In genomic region chr13:98507060-98507797, GRCh38 we compare ENCODE assay signal across 1 cellular context.
TF ChIP-seq lines count a peak whose summit lies in the region.

No MANE protein-coding gene starts in this region.

TF ChIP-seq in HepG2, 621 proteins besides CTCF, POLR2A, EP300 and RAD21 (continued from another document and continues in another):
- TF ChIP-seq ZNF800 (CRISPR knock-in tag; IDR thresholded peaks at IDR 0.05) (no peak), ZNF850 (CRISPR knock-in tag; conservative IDR thresholded peaks at IDR 0.05) (0 out of 2 replicates have a peak, but pooled peaks have one; percentile 29), KLF16 (CRISPR knock-in tag; IDR thresholded peaks at IDR 0.05) (peak in 1 of 2 experiments; percentile 0; a peak in 2 of 4 replicates), GATA4 (IDR thresholded peaks at IDR 0.05; ENCODE audit: borderline replicate concordance, low read depth) (peak; percentile 10; the same call in 1 of the 2 replicates), ETV6 (CRISPR knock-in tag; conservative IDR thresholded peaks at IDR 0.05) (no peak), ADNP (CRISPR knock-in tag; IDR thresholded peaks at IDR 0.05) (no peak), DBP (CRISPR knock-in tag; IDR thresholded peaks at IDR 0.05; ENCODE audit: not compliant biosample characterization) (no peak), ZNF790 (CRISPR knock-in tag; IDR thresholded peaks at IDR 0.05; ENCODE audit: borderline replicate concordance) (peak; percentile 16; the same call in 1 of the 2 replicates), ELF3 (CRISPR knock-in tag; IDR thresholded peaks at IDR 0.05) (peak; percentile 9; the same call in 1 of the 2 replicates), ESRRA (CRISPR knock-in tag; IDR thresholded peaks at IDR 0.05; ENCODE audit: low read depth) (no peak), CENPBD1 (CRISPR knock-in tag; IDR thresholded peaks at IDR 0.05; ENCODE audit: borderline replicate concordance, low read depth) (0 out of 2 replicates have a peak, but pooled peaks have one; percentile 3), ZUFSP (CRISPR knock-in tag; IDR thresholded peaks at IDR 0.05; ENCODE audit: borderline replicate concordance) (no peak), PHF8 (CRISPR knock-in tag; IDR thresholded peaks at IDR 0.05) (peak; percentile 0; the same call in 1 of the 2 replicates), SKI (IDR thresholded peaks at IDR 0.05; ENCODE audit: partially characterized antibody) (peak; percentile 3), KDM4B (CRISPR knock-in tag; IDR thresholded peaks at IDR 0.05) (no peak), ZNF343 (CRISPR knock-in tag; IDR thresholded peaks at IDR 0.05) (no peak), ZNF598 (CRISPR knock-in tag; IDR thresholded peaks at IDR 0.05; ENCODE audit: borderline replicate concordance) (0 out of 2 replicates have a peak, but pooled peaks have one; percentile 10), ZNF143 (CRISPR knock-in tag; IDR thresholded peaks at IDR 0.05) (no peak), POLR2AphosphoS2 (IDR thresholded peaks at IDR 0.05; ENCODE audit: low read depth, low read length) (no peak), RELA (CRISPR knock-in tag; IDR thresholded peaks at IDR 0.05) (no peak), NFYC (CRISPR knock-in tag; IDR thresholded peaks at IDR 0.05) (no peak), ZNF737 (CRISPR knock-in tag; IDR thresholded peaks at IDR 0.05; ENCODE audit: borderline replicate concordance) (no peak), SRY (CRISPR knock-in tag; IDR thresholded peaks at IDR 0.05) (no peak), ZSCAN29 (CRISPR knock-in tag; conservative IDR thresholded peaks at IDR 0.05) (peak; percentile 3; the same call in 1 of the 2 replicates), MXD1 (CRISPR knock-in tag; IDR thresholded peaks at IDR 0.05) (no peak; the same call in 1 of the 2 replicates), ZFP1 (CRISPR knock-in tag; IDR thresholded peaks at IDR 0.05) (0 out of 2 replicates have a peak, but pooled peaks have one; percentile 13), NFIB (CRISPR knock-in tag; IDR thresholded peaks at IDR 0.05; ENCODE audit: borderline replicate concordance) (0 out of 2 replicates have a peak, but pooled peaks have one; percentile 69), NFE2L1 (CRISPR knock-in tag; IDR thresholded peaks at IDR 0.05; ENCODE audit: borderline replicate concordance) (no peak)
- TF ChIP-seq, protein P1, sequence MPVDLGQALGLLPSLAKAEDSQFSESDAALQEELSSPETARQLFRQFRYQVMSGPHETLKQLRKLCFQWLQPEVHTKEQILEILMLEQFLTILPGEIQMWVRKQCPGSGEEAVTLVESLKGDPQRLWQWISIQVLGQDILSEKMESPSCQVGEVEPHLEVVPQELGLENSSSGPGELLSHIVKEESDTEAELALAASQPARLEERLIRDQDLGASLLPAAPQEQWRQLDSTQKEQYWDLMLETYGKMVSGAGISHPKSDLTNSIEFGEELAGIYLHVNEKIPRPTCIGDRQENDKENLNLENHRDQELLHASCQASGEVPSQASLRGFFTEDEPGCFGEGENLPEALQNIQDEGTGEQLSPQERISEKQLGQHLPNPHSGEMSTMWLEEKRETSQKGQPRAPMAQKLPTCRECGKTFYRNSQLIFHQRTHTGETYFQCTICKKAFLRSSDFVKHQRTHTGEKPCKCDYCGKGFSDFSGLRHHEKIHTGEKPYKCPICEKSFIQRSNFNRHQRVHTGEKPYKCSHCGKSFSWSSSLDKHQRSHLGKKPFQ (CRISPR knock-in tag; IDR thresholded peaks at IDR 0.05; ENCODE audit: insufficient replicate concordance) = peak; percentile 48
- TF ChIP-seq, protein P2, sequence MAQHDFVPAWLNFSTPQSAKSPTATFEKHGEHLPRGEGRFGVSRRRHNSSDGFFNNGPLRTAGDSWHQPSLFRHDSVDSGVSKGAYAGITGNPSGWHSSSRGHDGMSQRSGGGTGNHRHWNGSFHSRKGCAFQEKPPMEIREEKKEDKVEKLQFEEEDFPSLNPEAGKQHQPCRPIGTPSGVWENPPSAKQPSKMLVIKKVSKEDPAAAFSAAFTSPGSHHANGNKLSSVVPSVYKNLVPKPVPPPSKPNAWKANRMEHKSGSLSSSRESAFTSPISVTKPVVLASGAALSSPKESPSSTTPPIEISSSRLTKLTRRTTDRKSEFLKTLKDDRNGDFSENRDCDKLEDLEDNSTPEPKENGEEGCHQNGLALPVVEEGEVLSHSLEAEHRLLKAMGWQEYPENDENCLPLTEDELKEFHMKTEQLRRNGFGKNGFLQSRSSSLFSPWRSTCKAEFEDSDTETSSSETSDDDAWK (CRISPR knock-in tag; IDR thresholded peaks at IDR 0.05) = no peak
- TF ChIP-seq, protein P3, sequence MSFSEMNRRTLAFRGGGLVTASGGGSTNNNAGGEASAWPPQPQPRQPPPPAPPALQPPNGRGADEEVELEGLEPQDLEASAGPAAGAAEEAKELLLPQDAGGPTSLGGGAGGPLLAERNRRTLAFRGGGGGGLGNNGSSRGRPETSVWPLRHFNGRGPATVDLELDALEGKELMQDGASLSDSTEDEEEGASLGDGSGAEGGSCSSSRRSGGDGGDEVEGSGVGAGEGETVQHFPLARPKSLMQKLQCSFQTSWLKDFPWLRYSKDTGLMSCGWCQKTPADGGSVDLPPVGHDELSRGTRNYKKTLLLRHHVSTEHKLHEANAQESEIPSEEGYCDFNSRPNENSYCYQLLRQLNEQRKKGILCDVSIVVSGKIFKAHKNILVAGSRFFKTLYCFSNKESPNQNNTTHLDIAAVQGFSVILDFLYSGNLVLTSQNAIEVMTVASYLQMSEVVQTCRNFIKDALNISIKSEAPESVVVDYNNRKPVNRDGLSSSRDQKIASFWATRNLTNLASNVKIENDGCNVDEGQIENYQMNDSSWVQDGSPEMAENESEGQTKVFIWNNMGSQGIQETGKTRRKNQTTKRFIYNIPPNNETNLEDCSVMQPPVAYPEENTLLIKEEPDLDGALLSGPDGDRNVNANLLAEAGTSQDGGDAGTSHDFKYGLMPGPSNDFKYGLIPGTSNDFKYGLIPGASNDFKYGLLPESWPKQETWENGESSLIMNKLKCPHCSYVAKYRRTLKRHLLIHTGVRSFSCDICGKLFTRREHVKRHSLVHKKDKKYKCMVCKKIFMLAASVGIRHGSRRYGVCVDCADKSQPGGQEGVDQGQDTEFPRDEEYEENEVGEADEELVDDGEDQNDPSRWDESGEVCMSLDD (CRISPR knock-in tag; IDR thresholded peaks at IDR 0.05; ENCODE audit: borderline replicate concordance) = no peak
- TF ChIP-seq, protein P4, sequence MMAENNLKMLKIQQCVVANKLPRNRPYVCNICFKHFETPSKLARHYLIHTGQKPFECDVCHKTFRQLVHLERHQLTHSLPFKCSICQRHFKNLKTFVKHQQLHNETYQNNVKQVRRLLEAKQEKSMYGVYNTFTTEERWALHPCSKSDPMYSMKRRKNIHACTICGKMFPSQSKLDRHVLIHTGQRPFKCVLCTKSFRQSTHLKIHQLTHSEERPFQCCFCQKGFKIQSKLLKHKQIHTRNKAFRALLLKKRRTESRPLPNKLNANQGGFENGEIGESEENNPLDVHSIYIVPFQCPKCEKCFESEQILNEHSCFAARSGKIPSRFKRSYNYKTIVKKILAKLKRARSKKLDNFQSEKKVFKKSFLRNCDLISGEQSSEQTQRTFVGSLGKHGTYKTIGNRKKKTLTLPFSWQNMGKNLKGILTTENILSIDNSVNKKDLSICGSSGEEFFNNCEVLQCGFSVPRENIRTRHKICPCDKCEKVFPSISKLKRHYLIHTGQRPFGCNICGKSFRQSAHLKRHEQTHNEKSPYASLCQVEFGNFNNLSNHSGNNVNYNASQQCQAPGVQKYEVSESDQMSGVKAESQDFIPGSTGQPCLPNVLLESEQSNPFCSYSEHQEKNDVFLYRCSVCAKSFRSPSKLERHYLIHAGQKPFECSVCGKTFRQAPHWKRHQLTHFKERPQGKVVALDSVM (CRISPR knock-in tag; IDR thresholded peaks at IDR 0.05) = no peak
- TF ChIP-seq, protein P5, sequence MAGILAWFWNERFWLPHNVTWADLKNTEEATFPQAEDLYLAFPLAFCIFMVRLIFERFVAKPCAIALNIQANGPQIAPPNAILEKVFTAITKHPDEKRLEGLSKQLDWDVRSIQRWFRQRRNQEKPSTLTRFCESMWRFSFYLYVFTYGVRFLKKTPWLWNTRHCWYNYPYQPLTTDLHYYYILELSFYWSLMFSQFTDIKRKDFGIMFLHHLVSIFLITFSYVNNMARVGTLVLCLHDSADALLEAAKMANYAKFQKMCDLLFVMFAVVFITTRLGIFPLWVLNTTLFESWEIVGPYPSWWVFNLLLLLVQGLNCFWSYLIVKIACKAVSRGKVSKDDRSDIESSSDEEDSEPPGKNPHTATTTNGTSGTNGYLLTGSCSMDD (CRISPR knock-in tag; IDR thresholded peaks at IDR 0.05) = no peak
- TF ChIP-seq, protein P6, sequence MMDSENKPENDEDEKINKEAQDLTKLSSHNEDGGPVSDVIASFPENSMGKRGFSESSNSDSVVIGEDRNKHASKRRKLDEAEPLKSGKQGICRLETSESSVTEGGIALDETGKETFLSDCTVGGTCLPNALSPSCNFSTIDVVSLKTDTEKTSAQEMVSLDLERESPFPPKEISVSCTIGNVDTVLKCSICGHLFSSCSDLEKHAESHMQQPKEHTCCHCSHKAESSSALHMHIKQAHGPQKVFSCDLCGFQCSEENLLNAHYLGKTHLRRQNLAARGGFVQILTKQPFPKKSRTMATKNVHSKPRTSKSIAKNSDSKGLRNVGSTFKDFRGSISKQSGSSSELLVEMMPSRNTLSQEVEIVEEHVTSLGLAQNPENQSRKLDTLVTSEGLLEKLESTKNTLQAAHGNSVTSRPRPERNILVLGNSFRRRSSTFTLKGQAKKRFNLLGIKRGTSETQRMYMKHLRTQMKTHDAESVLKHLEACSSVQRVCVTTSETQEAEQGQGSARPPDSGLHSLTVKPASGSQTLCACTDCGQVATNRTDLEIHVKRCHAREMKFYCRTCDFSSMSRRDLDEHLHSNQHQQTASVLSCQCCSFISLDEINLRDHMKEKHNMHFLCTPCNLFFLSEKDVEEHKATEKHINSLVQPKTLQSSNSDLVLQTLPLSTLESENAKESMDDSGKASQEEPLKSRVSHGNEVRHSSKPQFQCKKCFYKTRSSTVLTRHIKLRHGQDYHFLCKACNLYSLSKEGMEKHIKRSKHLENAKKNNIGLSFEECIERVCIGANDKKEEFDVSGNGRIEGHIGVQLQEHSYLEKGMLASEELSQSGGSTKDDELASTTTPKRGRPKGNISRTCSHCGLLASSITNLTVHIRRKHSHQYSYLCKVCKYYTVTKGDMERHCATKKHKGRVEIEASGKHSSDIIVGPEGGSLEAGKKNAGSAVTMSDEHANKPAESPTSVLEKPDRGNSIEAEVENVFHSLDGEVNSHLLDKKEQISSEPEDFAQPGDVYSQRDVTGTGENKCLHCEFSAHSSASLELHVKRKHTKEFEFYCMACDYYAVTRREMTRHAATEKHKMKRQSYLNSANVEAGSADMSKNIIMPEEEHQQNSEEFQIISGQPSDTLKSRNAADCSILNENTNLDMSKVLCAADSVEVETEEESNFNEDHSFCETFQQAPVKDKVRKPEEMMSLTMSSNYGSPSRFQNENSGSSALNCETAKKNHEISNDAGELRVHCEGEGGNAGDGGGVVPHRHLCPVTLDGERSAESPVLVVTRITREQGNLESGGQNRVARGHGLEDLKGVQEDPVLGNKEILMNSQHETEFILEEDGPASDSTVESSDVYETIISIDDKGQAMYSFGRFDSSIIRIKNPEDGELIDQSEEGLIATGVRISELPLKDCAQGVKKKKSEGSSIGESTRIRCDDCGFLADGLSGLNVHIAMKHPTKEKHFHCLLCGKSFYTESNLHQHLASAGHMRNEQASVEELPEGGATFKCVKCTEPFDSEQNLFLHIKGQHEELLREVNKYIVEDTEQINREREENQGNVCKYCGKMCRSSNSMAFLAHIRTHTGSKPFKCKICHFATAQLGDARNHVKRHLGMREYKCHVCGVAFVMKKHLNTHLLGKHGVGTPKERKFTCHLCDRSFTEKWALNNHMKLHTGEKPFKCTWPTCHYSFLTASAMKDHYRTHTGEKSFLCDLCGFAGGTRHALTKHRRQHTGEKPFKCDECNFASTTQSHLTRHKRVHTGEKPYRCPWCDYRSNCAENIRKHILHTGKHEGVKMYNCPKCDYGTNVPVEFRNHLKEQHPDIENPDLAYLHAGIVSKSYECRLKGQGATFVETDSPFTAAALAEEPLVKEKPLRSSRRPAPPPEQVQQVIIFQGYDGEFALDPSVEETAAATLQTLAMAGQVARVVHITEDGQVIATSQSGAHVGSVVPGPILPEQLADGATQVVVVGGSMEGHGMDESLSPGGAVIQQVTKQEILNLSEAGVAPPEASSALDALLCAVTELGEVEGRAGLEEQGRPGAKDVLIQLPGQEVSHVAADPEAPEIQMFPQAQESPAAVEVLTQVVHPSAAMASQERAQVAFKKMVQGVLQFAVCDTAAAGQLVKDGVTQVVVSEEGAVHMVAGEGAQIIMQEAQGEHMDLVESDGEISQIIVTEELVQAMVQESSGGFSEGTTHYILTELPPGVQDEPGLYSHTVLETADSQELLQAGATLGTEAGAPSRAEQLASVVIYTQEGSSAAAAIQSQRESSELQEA (CRISPR knock-in tag; IDR thresholded peaks at IDR 0.05; ENCODE audit: not compliant biosample characterization) = no peak
